ENCODE assay signal across 10 cellular contexts in genomic region chr13:20125129-20125782, GRCh38. TPM values are rescaled to one million over a fixed set of nuclear protein-coding genes. Genes with fewer than 3 reads are reported as not detected.
DNase-seq lines count a peak whose midpoint lies in the region; ATAC-seq lines count a peak whose summit lies in the region.
"Had no signal": no experiment of that assay in that cellular context is flagged by ENCODE, and none has a peak within 500 bp of the region (broad histone marks: within the 10 kb centered on the region; RNA-seq: fewer than 3 reads in every experiment).

No MANE protein-coding gene starts in this region.

- H3K36me3 Mint-ChIP-seq in stimulated activated memory B cell treated with anti-CD40 and anti-IgM and Interleukin-4, amounts not matched to agents 10 μg/mL and 1 μg/mL and 100 μg/mL, for 72 hours = no peaks in the 10 kb centered on the region

- peaks cover 11% of the 10 kb centered on the region for H3K4me1 Mint-ChIP-seq in stimulated activated memory B cell treated with anti-CD40 and anti-IgM and Interleukin-4, amounts not matched to agents 10 μg/mL and 1 μg/mL and 100 μg/mL, for 72 hours

- peaks cover 22% of the 10 kb centered on the region for H3K27me3 Mint-ChIP-seq in stimulated activated memory B cell treated with anti-CD40 and anti-IgM and Interleukin-4, amounts not matched to agents 10 μg/mL and 1 μg/mL and 100 μg/mL, for 72 hours

- peak; percentile 91 for DNase-seq in COLO829 (ENCODE audit: low spot score)
- DNase-seq in MG63 = peak; percentile 68
- peak; percentile 40 for DNase-seq in dermis blood vessel endothelial cell
- DNase-seq in midbrain (lab: John Stamatoyannopoulos, UW) = peak; percentile 35
- DNase-seq in DMS53 treated with DMSO at 0.1 percent for 48 hours (lab: John Stamatoyannopoulos, UW; ENCODE audit: unreplicated experiment) = no peak
- DNase-seq in activated naive CD4-positive, alpha-beta T cell treated with Interleukin-2 at 50 U/mL for 16 hours = no peak
- DNase-seq: NCI-H82, T-helper 2 cell had no signal

- no peak overlapping the region for H3K4me3 ChIP-seq in MG63

- no peak for ATAC-seq in GM19328 (IDR thresholded peaks at IDR 0.05; ENCODE audit: unreplicated experiment)
- no peak for ATAC-seq in stimulated activated memory B cell treated with anti-CD40 and anti-IgM and Interleukin-4, amounts not matched to agents 10 μg/mL and 1 μg/mL and 100 μg/mL, for 72 hours

- no peaks in the 10 kb centered on the region for H3K9me3 Mint-ChIP-seq in stimulated activated memory B cell treated with anti-CD40 and anti-IgM and Interleukin-4, amounts not matched to agents 10 μg/mL and 1 μg/mL and 100 μg/mL, for 72 hours

- no peak overlapping the region for H3K27ac Mint-ChIP-seq in stimulated activated memory B cell treated with anti-CD40 and anti-IgM and Interleukin-4, amounts not matched to agents 10 μg/mL and 1 μg/mL and 100 μg/mL, for 72 hours

- H3K4me3 Mint-ChIP-seq in stimulated activated memory B cell treated with anti-CD40 and anti-IgM and Interleukin-4, amounts not matched to agents 10 μg/mL and 1 μg/mL and 100 μg/mL, for 72 hours = no peak overlapping the region

- H3K27me3 ChIP-seq in MG63 = no peaks in the 10 kb centered on the region

- no peaks in the 10 kb centered on the region for H3K36me3 ChIP-seq in MG63

- no peaks in the 10 kb centered on the region for H3K9me3 ChIP-seq in MG63

RNA-seq across cellular contexts. Expression of gene GJA3, which starts 35.6 kb away (rescaled TPM):
- 2.3 and 3.3 TPM in 2 replicates for total RNA-seq in MG63 (2014; rRNA removed; shearing (Covaris generic); ENCODE audit: low replicate concordance)
- total RNA-seq in dermis blood vessel endothelial cell = under 0.01 TPM in 1 of 2 replicates, not detected in the other

Comparison
In these comparisons a context has a peak if more than half of its experiments do, and no peak if none do; other contexts are left out.
1. DNase-seq: peak in COLO829 (single experiment), MG63 (single experiment), dermis blood vessel endothelial cell (single experiment) and midbrain (single experiment); none in DMS53 treated with DMSO at 0.1 percent for 48 hours (single experiment) and activated naive CD4-positive, alpha-beta T cell treated with Interleukin-2 at 50 U/mL for 16 hours (single experiment).